Comparison of ENCODE assay signal across 8 cellular contexts in genomic region chr18:21112140-21112473, GRCh38. TPM values are rescaled to one million over a fixed set of nuclear protein-coding genes. Genes with fewer than 3 reads are reported as not detected.
DNase-seq lines count a peak whose midpoint lies in the region; ATAC-seq and TF ChIP-seq lines count a peak whose summit lies in the region.

No MANE protein-coding gene starts in this region.

- peak; percentile 21 for ATAC-seq in GM21786 (IDR thresholded peaks at IDR 0.05; ENCODE audit: unreplicated experiment)
- no peak for ATAC-seq in HG03196 (IDR thresholded peaks at IDR 0.05; ENCODE audit: unreplicated experiment)

- H3K4me1 ChIP-seq in Peyer's patch (peaks cover 0 to 19% (median 10%) of the 10 kb centered on the region in 4 donors), mononuclear cell (ENCODE audit: insufficient read depth, low read length) (peaks cover 26% of the 10 kb centered on the region), subcutaneous abdominal adipose tissue (ENCODE audit: control insufficient read depth in 5 of 5, insufficient read depth in 5 of 5, low read length in 5 of 5) (peaks cover 0 to 46% (median 36%) of the 10 kb centered on the region in 5 donors)

- TF ChIP-seq POLR2A in Peyer's patch (IDR thresholded peaks at IDR 0.05) = no peak

- no peaks in the 10 kb centered on the region for H3K27me3 ChIP-seq in Peyer's patch
- no peaks in the 10 kb centered on the region for H3K27me3 ChIP-seq in mononuclear cell (ENCODE audit: insufficient read depth, low read length)
- no peaks in the 10 kb centered on the region for H3K27me3 ChIP-seq in subcutaneous abdominal adipose tissue (ENCODE audit: control insufficient read depth in 5 of 5, insufficient read depth in 4 of 5, low read length in 5 of 5)

- DNase-seq in Peyer's patch (no peak), HK-2 (ENCODE audit: unreplicated experiment) (no peak), OCI-M1 (lab: John Stamatoyannopoulos, UW) (no peak)

- TF ChIP-seq CTCF in Peyer's patch (IDR thresholded peaks at IDR 0.05) = peak in 1 of 6 experiments; percentile 10

- H3K9ac ChIP-seq in subcutaneous abdominal adipose tissue (ENCODE audit: low read length in 5 of 5) = peak overlapping the region; percentile 57 to 85 (median 80)

- H3K4me3 ChIP-seq in Peyer's patch = peak overlapping the region; percentile 74 to 94 (median 82)
- peak overlapping the region; percentile 72 for H3K4me3 ChIP-seq in mononuclear cell (ENCODE audit: low read length)
- peak overlapping the region; percentile 83 to 99 (median 90) for H3K4me3 ChIP-seq in subcutaneous abdominal adipose tissue (ENCODE audit: low read depth in 1 of 5, low read length in 5 of 5)

- no peaks in the 10 kb centered on the region for H3K9me3 ChIP-seq in Peyer's patch
- H3K9me3 ChIP-seq in mononuclear cell (ENCODE audit: low read depth, low read length) = no peaks in the 10 kb centered on the region
- no peaks in the 10 kb centered on the region for H3K9me3 ChIP-seq in subcutaneous abdominal adipose tissue (ENCODE audit: control insufficient read depth in 5 of 5, low read length in 5 of 5)

- peak overlapping the region; percentile 94 to 98 (median 97) for H3K27ac ChIP-seq in Peyer's patch
- H3K27ac ChIP-seq in cingulate gyrus (ENCODE audit: low read depth, low read length) = peak overlapping the region; percentile 79
- peak overlapping the region; percentile 82 for H3K27ac ChIP-seq in subcutaneous abdominal adipose tissue (ENCODE audit: low read depth, low read length)

- H3K36me3 ChIP-seq in Peyer's patch = no peaks in the 10 kb centered on the region
- H3K36me3 ChIP-seq in subcutaneous abdominal adipose tissue (ENCODE audit: control insufficient read depth in 5 of 5, insufficient read depth in 5 of 5, low read length in 5 of 5) = no peaks in the 10 kb centered on the region

RNA-seq across cellular contexts. Expression of gene ROCK1, which starts 0.5 kb away (rescaled TPM):
- total RNA-seq in Peyer's patch = 100 to 1,000 TPM in 1 of 4 donors, 10 to 100 TPM in 3; 40.6 to 111 (median 54.9) TPM
- 147 TPM for total RNA-seq in mononuclear cell
